Comparison of ENCODE assay signal across 10 cellular contexts in genomic region chr3:29695201-29695904, GRCh38.
DNase-seq lines count a peak whose midpoint lies in the region; ATAC-seq and TF ChIP-seq lines count a peak whose summit lies in the region.
"Had no signal": no experiment of that assay in that cellular context is flagged by ENCODE, and none has a peak within 500 bp of the region (broad histone marks: within the 10 kb centered on the region; RNA-seq: fewer than 3 reads in every experiment).

No MANE protein-coding gene starts in this region.

- peak overlapping the region; percentile 49 for H2AFZ ChIP-seq in mammary epithelial cell (ENCODE audit: low read depth, low read length)

- intact Hi-C loops in mammary epithelial cell (cut with micrococcal nuclease) = loop anchor here (10.0 kb wide), 1 partner anchor 781 kb away; no protein-coding TSS in a partner anchor
- intact Hi-C loops in left lung (cut with DNase I) = no loop called here

- DNase-seq in LHCN-M2 (ENCODE audit: low read depth) (peak; percentile 74), mammary epithelial cell (peak; percentile 55), left lung (no peak), thoracic aorta (ENCODE audit: low spot score) (no peak), KBM-7 (no peak)
- DNase-seq in activated T-cell treated with anti-CD3 and anti-CD28 coated beads, Interleukin-2, amount 50 U/mL, for 1 hour = no peak
- no peak for DNase-seq in stimulated activated CD4-positive, alpha-beta T cell treated with anti-CD3 and anti-CD28 coated beads, Interleukin-15, amount 100 ng/mL, for 24 hours
- DNase-seq: activated CD4-positive, alpha-beta memory T cell treated with anti-CD3 and anti-CD28 coated beads, Interleukin-2, amount 10 ng/mL, durations not matched to agents 7 days and 5 days; stimulated activated CD4-positive, alpha-beta T cell treated with anti-CD3 and anti-CD28 coated beads, Interleukin-4, amount 100 ng/mL, for 4 hours had no signal

- CTCF ChIA-PET in mammary epithelial cell (lab: Charles Lee; ENCODE audit: low non-redundant PET) = no interaction called here

- H3K27me3 ChIP-seq in mammary epithelial cell (ENCODE audit: insufficient read depth, low read length) = no peaks in the 10 kb centered on the region
- no peaks in the 10 kb centered on the region for H3K27me3 ChIP-seq in left lung
- no peaks in the 10 kb centered on the region for H3K27me3 ChIP-seq in thoracic aorta (replicated peaks; ENCODE audit: insufficient read depth)

- H3K27ac ChIP-seq in mammary epithelial cell (ENCODE audit: insufficient read depth, low read depth, low read length) (peak overlapping the region; percentile 95), left lung (peak overlapping the region; percentile 59 to 74), thoracic aorta (peak overlapping the region; percentile 70 to 77)

- BruUV-seq in mammary epithelial cell (replicated peaks; lab: Mats Ljungman, UMichigan) = TSS peak; percentile 55

- H4K20me1 ChIP-seq in mammary epithelial cell (ENCODE audit: insufficient read depth, low read length) = no peaks in the 10 kb centered on the region

- H3K4me1 ChIP-seq in mammary epithelial cell (ENCODE audit: insufficient read depth, low read length) (peaks cover 34% of the 10 kb centered on the region), left lung (peaks cover 16 to 19% of the 10 kb centered on the region in 2 donors), thoracic aorta (ENCODE audit: control insufficient read depth in 1 of 2, low read depth in 2 of 2) (peaks cover 30 to 74% of the 10 kb centered on the region in 2 donors)

- 32% methylated on average over 3 of the region's 3 CpGs for WGBS in mammary epithelial cell (ENCODE audit: low coverage, missing lambda C conversion rate)

- no peaks in the 10 kb centered on the region for H3K79me2 ChIP-seq in mammary epithelial cell (ENCODE audit: insufficient read depth, low read length)

- H3K36me3 ChIP-seq in mammary epithelial cell (ENCODE audit: insufficient read depth, low read length) (no peaks in the 10 kb centered on the region), left lung (no peaks in the 10 kb centered on the region), thoracic aorta (no peaks in the 10 kb centered on the region)

- H3K4me3 ChIP-seq in mammary epithelial cell (replicated peaks in 1 of 3; ENCODE audit: insufficient read depth in 1 of 3, low read depth in 2 of 3, low read length in 3 of 3) (peak overlapping the region in 2 of 3 experiments; percentile 2 to 9), left lung (no peak overlapping the region), thoracic aorta (peak overlapping the region; percentile 39)

- H3K9ac ChIP-seq in mammary epithelial cell (ENCODE audit: insufficient read depth, low read length) = peak overlapping the region; percentile 51

- dilution Hi-C loops in mammary epithelial cell (cut with HindIII; ENCODE audit: low sequenced_read_pairs) = no loop called here

- TF ChIP-seq CTCF in mammary epithelial cell (conservative IDR thresholded peaks at IDR 0.05 in 1 of 2, IDR thresholded peaks at IDR 0.05 in 1 of 2; ENCODE audit: extremely low read depth in 1 of 2, insufficient read depth in 1 of 2, low read depth in 1 of 2, low read length in 2 of 2) = no peak
- no peak for TF ChIP-seq CTCF in left lung (IDR thresholded peaks at IDR 0.05)
- no peak for TF ChIP-seq CTCF in thoracic aorta (IDR thresholded peaks at IDR 0.05)

- peak; percentile 54 for ATAC-seq in left lung
- ATAC-seq in thoracic aorta (ENCODE audit: insufficient number of reproducible peaks, low FRiP score, low read depth) = peak; percentile 30
- ATAC-seq in GM18517 (IDR thresholded peaks at IDR 0.05; ENCODE audit: unreplicated experiment) = no peak

- H3K9me3 ChIP-seq in mammary epithelial cell (replicated peaks; ENCODE audit: insufficient read depth, low read length) (no peaks in the 10 kb centered on the region), left lung (no peaks in the 10 kb centered on the region), thoracic aorta (no peaks in the 10 kb centered on the region)

- peak overlapping the region; percentile 52 for H3K4me2 ChIP-seq in mammary epithelial cell (ENCODE audit: insufficient read depth, low read depth, low read length)

- in situ Hi-C loops in mammary epithelial cell (cut with MboI; ENCODE audit: low sequenced_read_pairs in 2 of 2) (loop anchor here in 1 of 2 donors (10.0 kb wide), 1 partner anchor 411 kb away; the partner anchor contains the start of gene RBMS3), KBM-7 (cut with MboI; ENCODE audit: low pct_unique_long_range_greater_than_20kb, low sequenced_read_pairs) (no loop called here)

Comparison
In these comparisons a context has a peak if more than half of its experiments do, and no peak if none do; other contexts are left out.
1. DNase-seq: peak in LHCN-M2 (single experiment) and mammary epithelial cell (single experiment); none in left lung (0 of 2), thoracic aorta (single experiment), KBM-7 (single experiment), activated T-cell treated with anti-CD3 and anti-CD28 coated beads, Interleukin-2, amount 50 U/mL, for 1 hour (single experiment) and stimulated activated CD4-positive, alpha-beta T cell treated with anti-CD3 and anti-CD28 coated beads, Interleukin-15, amount 100 ng/mL, for 24 hours (single experiment).
2. H3K4me3 ChIP-seq: peak in mammary epithelial cell (2 of 3) and thoracic aorta (single experiment); none in left lung (0 of 2).
3. Peak in every context shown above with its lines, with median percentiles within 50 percentile points of each other: H3K27ac ChIP-seq.